In the genomic region with DNA sequence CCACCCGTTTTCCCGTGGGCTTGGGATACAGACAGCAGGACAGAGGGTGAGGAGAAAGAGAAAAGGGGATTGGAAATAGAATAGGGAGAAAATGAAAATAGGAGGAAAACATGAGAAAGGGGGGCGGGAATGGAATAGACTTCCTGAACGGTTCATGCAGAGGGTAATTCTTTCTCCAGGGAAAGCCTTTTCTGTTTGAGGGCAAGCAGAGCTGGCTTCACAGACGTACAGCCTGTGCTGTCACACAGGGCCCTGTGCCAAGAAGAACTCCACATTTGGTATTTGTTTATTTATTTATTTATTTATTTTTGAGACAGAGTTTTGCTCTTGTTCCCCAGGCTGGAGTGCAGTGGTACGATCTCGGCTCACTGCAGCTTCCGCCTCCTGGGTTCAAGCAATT, we compare ENCODE assay signal across 1 cellular context.
TF ChIP-seq lines count a peak whose summit lies in the region.

No MANE protein-coding gene starts in this region.

TF ChIP-seq in K562, 482 proteins besides CTCF, POLR2A, EP300 and RAD21:
- TF ChIP-seq, protein P1, sequence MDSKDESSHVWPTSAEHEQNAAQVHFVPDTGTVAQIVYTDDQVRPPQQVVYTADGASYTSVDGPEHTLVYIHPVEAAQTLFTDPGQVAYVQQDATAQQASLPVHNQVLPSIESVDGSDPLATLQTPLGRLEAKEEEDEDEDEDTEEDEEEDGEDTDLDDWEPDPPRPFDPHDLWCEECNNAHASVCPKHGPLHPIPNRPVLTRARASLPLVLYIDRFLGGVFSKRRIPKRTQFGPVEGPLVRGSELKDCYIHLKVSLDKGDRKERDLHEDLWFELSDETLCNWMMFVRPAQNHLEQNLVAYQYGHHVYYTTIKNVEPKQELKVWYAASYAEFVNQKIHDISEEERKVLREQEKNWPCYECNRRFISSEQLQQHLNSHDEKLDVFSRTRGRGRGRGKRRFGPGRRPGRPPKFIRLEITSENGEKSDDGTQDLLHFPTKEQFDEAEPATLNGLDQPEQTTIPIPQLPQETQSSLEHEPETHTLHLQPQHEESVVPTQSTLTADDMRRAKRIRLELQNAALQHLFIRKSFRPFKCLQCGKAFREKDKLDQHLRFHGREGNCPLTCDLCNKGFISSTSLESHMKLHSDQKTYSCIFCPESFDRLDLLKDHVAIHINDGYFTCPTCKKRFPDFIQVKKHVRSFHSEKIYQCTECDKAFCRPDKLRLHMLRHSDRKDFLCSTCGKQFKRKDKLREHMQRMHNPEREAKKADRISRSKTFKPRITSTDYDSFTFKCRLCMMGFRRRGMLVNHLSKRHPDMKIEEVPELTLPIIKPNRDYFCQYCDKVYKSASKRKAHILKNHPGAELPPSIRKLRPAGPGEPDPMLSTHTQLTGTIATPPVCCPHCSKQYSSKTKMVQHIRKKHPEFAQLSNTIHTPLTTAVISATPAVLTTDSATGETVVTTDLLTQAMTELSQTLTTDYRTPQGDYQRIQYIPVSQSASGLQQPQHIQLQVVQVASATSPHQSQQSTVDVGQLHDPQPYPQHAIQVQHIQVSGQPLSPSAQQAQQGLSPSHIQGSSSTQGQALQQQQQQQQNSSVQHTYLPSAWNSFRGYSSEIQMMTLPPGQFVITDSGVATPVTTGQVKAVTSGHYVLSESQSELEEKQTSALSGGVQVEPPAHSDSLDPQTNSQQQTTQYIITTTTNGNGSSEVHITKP (IDR thresholded peaks at IDR 0.05; ENCODE audit: partially characterized antibody) = peak; percentile 8
- TF ChIP-seq, protein P2, sequence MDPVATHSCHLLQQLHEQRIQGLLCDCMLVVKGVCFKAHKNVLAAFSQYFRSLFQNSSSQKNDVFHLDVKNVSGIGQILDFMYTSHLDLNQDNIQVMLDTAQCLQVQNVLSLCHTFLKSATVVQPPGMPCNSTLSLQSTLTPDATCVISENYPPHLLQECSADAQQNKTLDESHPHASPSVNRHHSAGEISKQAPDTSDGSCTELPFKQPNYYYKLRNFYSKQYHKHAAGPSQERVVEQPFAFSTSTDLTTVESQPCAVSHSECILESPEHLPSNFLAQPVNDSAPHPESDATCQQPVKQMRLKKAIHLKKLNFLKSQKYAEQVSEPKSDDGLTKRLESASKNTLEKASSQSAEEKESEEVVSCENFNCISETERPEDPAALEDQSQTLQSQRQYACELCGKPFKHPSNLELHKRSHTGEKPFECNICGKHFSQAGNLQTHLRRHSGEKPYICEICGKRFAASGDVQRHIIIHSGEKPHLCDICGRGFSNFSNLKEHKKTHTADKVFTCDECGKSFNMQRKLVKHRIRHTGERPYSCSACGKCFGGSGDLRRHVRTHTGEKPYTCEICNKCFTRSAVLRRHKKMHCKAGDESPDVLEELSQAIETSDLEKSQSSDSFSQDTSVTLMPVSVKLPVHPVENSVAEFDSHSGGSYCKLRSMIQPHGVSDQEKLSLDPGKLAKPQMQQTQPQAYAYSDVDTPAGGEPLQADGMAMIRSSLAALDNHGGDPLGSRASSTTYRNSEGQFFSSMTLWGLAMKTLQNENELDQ (CRISPR knock-in tag; IDR thresholded peaks at IDR 0.05; ENCODE audit: borderline replicate concordance) = no peak
